In the genomic region with DNA sequence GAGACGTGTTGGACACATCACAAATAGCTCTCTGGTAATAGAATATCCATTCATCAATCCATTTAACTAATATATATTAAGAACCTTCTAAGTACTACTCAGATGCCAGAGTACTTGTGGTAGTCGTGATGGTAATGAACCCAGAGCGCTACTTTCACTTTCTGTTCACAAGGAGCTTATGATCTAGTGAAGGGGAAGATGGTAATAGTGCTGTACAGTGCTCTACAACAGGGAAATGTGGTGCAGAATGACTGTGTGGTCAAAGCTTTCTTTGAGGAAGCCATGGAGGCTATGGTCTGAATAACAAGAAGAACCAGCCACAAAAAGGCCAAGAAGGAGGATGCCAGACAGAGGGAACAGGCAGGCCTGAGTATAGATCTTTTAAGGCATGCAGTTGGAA, we compare ENCODE assay signal across 8 cellular contexts.
DNase-seq lines count a peak whose midpoint lies in the region; ATAC-seq and TF ChIP-seq lines count a peak whose summit lies in the region.

No MANE protein-coding gene starts in this region.

- intact Hi-C loops in IMR-90 (cut with micrococcal nuclease) (loop anchor here (10.0 kb wide), 1 partner anchor 250 kb away; a partner anchor contains a TSS), sciatic nerve (cut with DNase I) (no loop called here), PC-3 (cut with micrococcal nuclease) (no loop called here)

- no peak for TF ChIP-seq RAD21 in IMR-90 (IDR thresholded peaks at IDR 0.05; ENCODE audit: low read length)

- H2BK5ac ChIP-seq in IMR-90 (ENCODE audit: low read depth, low read length, poor library complexity, severe bottlenecking) = peak overlapping the region; percentile 58

- H4K8ac ChIP-seq in IMR-90 (ENCODE audit: low read depth in 2 of 2, low read length in 2 of 2) = peak overlapping the region; percentile 72 to 76; a peak in 3 of 4 replicates

- no peaks in the 10 kb centered on the region for H3F3A ChIP-seq in PC-3 (ENCODE audit: low read length, unreplicated experiment)

- no peaks in the 10 kb centered on the region for H3K9me3 ChIP-seq in IMR-90 (ENCODE audit: control insufficient read depth, insufficient read depth, low read length)
- H3K9me3 ChIP-seq in PC-3 (ENCODE audit: low read length) = no peaks in the 10 kb centered on the region

- peak overlapping the region; percentile 77 for H2AFZ ChIP-seq in IMR-90 (replicated peaks; ENCODE audit: low read length, poor library complexity)
- H2AFZ ChIP-seq in PC-3 (ENCODE audit: low read length) = no peak overlapping the region

- peak overlapping the region; percentile 81; the same call in 1 of the 2 replicates for H3K27ac ChIP-seq in IMR-90 (ENCODE audit: insufficient read depth, low read length)
- H3K27ac ChIP-seq in PC-3 (ENCODE audit: low read length) = no peak overlapping the region

- H4K20me1 ChIP-seq in IMR-90 (ENCODE audit: insufficient read depth, low read length) = no peaks in the 10 kb centered on the region
- H4K20me1 ChIP-seq in PC-3 (ENCODE audit: low read length) = no peaks in the 10 kb centered on the region

- POLR2A ChIA-PET in IMR-90 (lab: Charles Lee; ENCODE audit: unreplicated experiment) (no interaction called here), PC-3 (lab: Charles Lee; ENCODE audit: unreplicated experiment) (no interaction called here)

- in situ Hi-C loops in IMR-90 (cut with MboI; ENCODE audit: low sequenced_read_pairs) = loop anchor here (5.0 to 10.0 kb wide), 2 partner anchors 53 to 330 kb away; no protein-coding TSS in a partner anchor

- no peaks in the 10 kb centered on the region for H3K9me2 ChIP-seq in PC-3 (replicated peaks; ENCODE audit: low read length)

- H3K27me3 ChIP-seq in IMR-90 (ENCODE audit: control insufficient read depth, insufficient read depth, low read length) (no peaks in the 10 kb centered on the region), PC-3 (ENCODE audit: low read length) (no peaks in the 10 kb centered on the region)

- peak overlapping the region; percentile 84 for H3K18ac ChIP-seq in IMR-90 (ENCODE audit: low read depth, low read length)

- dilution Hi-C loops in IMR-90 (cut with HindIII; ENCODE audit: low sequenced_read_pairs, unreplicated experiment) = no loop called here

- H3K9ac ChIP-seq in IMR-90 (ENCODE audit: low read depth, low read length) (0 out of 2 replicates have a peak overlapping the region, but pooled peaks have one; percentile 14), PC-3 (ENCODE audit: low read length) (no peak overlapping the region)

- BruUV-seq in IMR-90 (replicated peaks; lab: Mats Ljungman, UMichigan) (no TSS peak), PC-3 (replicated peaks; lab: Mats Ljungman, UMichigan) (no TSS peak)

- no peak overlapping the region for H3K56ac ChIP-seq in IMR-90 (ENCODE audit: extremely low read depth, insufficient read depth, low read length)

- H3K4me3 ChIP-seq in IMR-90 (ENCODE audit: insufficient read depth, low read depth, low read length) (peak overlapping the region; percentile 2; the same call in 1 of the 2 replicates), PC-3 (ENCODE audit: low read length) (no peak overlapping the region)

- H2BK20ac ChIP-seq in IMR-90 (ENCODE audit: low read depth, low read length) = peak overlapping the region; percentile 61

- H3K36me3 ChIP-seq in IMR-90 (ENCODE audit: control insufficient read depth, insufficient read depth, low read length) (no peaks in the 10 kb centered on the region), PC-3 (ENCODE audit: low read depth, low read length) (no peaks in the 10 kb centered on the region)

- ATAC-seq in GM21423 (IDR thresholded peaks at IDR 0.05; ENCODE audit: unreplicated experiment) (peak; percentile 81), IMR-90 (ENCODE audit: low read depth) (peak; percentile 40), sciatic nerve (peak; percentile 54), PC-3 (no peak)

- no peak overlapping the region for H2AK9ac ChIP-seq in IMR-90 (replicated peaks; ENCODE audit: low read depth, low read length, poor library complexity)

- 0 out of 2 replicates have a peak, but pooled peaks cover under 1% of the 10 kb centered on the region for H3K9me1 ChIP-seq in IMR-90 (ENCODE audit: insufficient read depth, low read length)

- H3K4me1 ChIP-seq in IMR-90 (ENCODE audit: control insufficient read depth, insufficient read depth, low read length) (peaks cover 8% of the 10 kb centered on the region), PC-3 (ENCODE audit: insufficient read depth, low read length) (no peaks in the 10 kb centered on the region)

- H2AK5ac ChIP-seq in IMR-90 (ENCODE audit: low read depth, low read length) = peak overlapping the region; percentile 11; the same call in 1 of the 2 replicates

- H4K91ac ChIP-seq in IMR-90 (ENCODE audit: insufficient read depth, low read depth, low read length) = peak overlapping the region; percentile 59

- peak overlapping the region; percentile 64 for H3K14ac ChIP-seq in IMR-90 (replicated peaks; ENCODE audit: low read depth, low read length)

- no peak for TF ChIP-seq POLR2A in IMR-90 (IDR thresholded peaks at IDR 0.05; ENCODE audit: low read depth, low read length)

- no peaks in the 10 kb centered on the region for H3K79me2 ChIP-seq in PC-3 (ENCODE audit: low read length)

- peak overlapping the region; percentile 87 for H3K4ac ChIP-seq in IMR-90 (ENCODE audit: low read depth, low read length)

- TF ChIP-seq CTCF in IMR-90 (conservative IDR thresholded peaks at IDR 0.05; ENCODE audit: low read depth, low read length) = no peak
- no peak for TF ChIP-seq CTCF in PC-3 (conservative IDR thresholded peaks at IDR 0.05; ENCODE audit: low read depth, low read length)

- CTCF ChIA-PET in IMR-90 (lab: Yijun Ruan, JAX) (interaction anchor here (0.6 to 1.6 kb wide), 2 partner anchors 11 to 50 kb away, joined by 3 to 9 read pairs; no protein-coding TSS in a partner anchor), PC-3 (lab: Charles Lee) (interaction anchor here (1.0 kb wide), 1 partner anchor 50 kb away, joined by 4 read pairs; no protein-coding TSS in a partner anchor)

- H3K79me1 ChIP-seq in IMR-90 (ENCODE audit: low read depth in 1 of 2, low read length in 2 of 2) = no peaks in the 10 kb centered on the region

- WGBS in IMR-90 (ENCODE audit: extremely low coverage in 2 of 2, insufficient read length in 1 of 2), 2 experiments = 90% methylated on average over 2 of the region's 3 CpGs; no CpG with 5 or more reads in 1 of the 2 experiments

- peak overlapping the region; percentile 52; the same call in 1 of the 2 replicates for H3K4me2 ChIP-seq in IMR-90 (ENCODE audit: low read depth, low read length)
- H3K4me2 ChIP-seq in PC-3 (ENCODE audit: low read length) = no peak overlapping the region

- 0 out of 2 replicates have a peak overlapping the region, but pooled peaks have one; percentile 68 for H3K23ac ChIP-seq in IMR-90 (ENCODE audit: low read depth, low read length)

- peak overlapping the region; percentile 90 for H2BK120ac ChIP-seq in IMR-90 (ENCODE audit: low read depth, low read length)

- peak overlapping the region; percentile 66; the same call in 1 of the 3 replicates for H2BK15ac ChIP-seq in IMR-90 (ENCODE audit: low read depth, low read length)

- peak overlapping the region; percentile 10; the same call in 1 of the 2 replicates for H4K5ac ChIP-seq in IMR-90 (ENCODE audit: low read depth, low read length)

- DNase-seq in EH (ENCODE audit: low read depth) (peak; percentile 56), IMR-90 (peak; percentile 47), amniotic epithelial cell (ENCODE audit: low read depth) (peak; percentile 58), sciatic nerve (ENCODE audit: low spot score) (no peak), PC-3 (no peak), DMS 273 treated with DMSO at 0.1 percent for 48 hours (lab: John Stamatoyannopoulos, UW) (no peak), DMS114 treated with DMSO at 0.1 percent for 48 hours (lab: John Stamatoyannopoulos, UW; ENCODE audit: unreplicated experiment) (no peak)

TF ChIP-seq in IMR-90, 13 proteins besides CTCF, POLR2A, EP300 and RAD21:
- TF ChIP-seq MXI1 (IDR thresholded peaks at IDR 0.05; ENCODE audit: borderline replicate concordance, low read depth, low read length) (no peak), CHD1 (IDR thresholded peaks at IDR 0.05; ENCODE audit: low read depth, low read length) (no peak)

Comparison
In these comparisons a context has a peak if more than half of its experiments do, and no peak if none do; other contexts are left out.
1. DNase-seq: peak in EH (single experiment), IMR-90 (single experiment) and amniotic epithelial cell (single experiment); none in sciatic nerve (single experiment), PC-3 (single experiment), DMS 273 treated with DMSO at 0.1 percent for 48 hours (single experiment) and DMS114 treated with DMSO at 0.1 percent for 48 hours (single experiment).